ENCODE assay signal across 8 cellular contexts in genomic region chr5:124599048-124599973, GRCh38.
DNase-seq lines count a peak whose midpoint lies in the region; ATAC-seq and TF ChIP-seq lines count a peak whose summit lies in the region.

No MANE protein-coding gene starts in this region.

- peaks cover 16 to 48% (median 38%) of the 10 kb centered on the region in 10 experiments for H3K4me1 ChIP-seq in BLaER1 treated with 17β-estradiol and CSF1 and Interleukin-3, amounts not matched to agents 10 nM and 100 nM
- H3K4me1 ChIP-seq in GM23248 (ENCODE audit: insufficient read depth): peaks cover 25% of the 10 kb centered on the region

- no peaks in the 10 kb centered on the region for H3K9me3 Mint-ChIP-seq in mesothelial cell of epicardium

- no peaks in the 10 kb centered on the region for H3K36me3 Mint-ChIP-seq in mesothelial cell of epicardium

- TF ChIP-seq CTCF in mesothelial cell of epicardium (IDR thresholded peaks at IDR 0.05; ENCODE audit: unreplicated experiment): no peak

- H4K20me1 ChIP-seq in BLaER1 treated with 17β-estradiol and CSF1 and Interleukin-3, amounts not matched to agents 10 nM and 100 nM: no peaks in the 10 kb centered on the region
- no peaks in the 10 kb centered on the region for H4K20me1 ChIP-seq in GM23248 (ENCODE audit: insufficient read depth)

- H3K4me3 Mint-ChIP-seq in mesothelial cell of epicardium: no peak overlapping the region

- H3K27ac Mint-ChIP-seq in mesothelial cell of epicardium: peak overlapping the region; percentile 79

- H3K4me3 ChIP-seq in BLaER1 treated with 17β-estradiol and CSF1 and Interleukin-3, amounts not matched to agents 10 nM and 100 nM: no peak overlapping the region
- H3K4me3 ChIP-seq in GM23248: no peak overlapping the region

- H3K27me3 Mint-ChIP-seq in mesothelial cell of epicardium (ENCODE audit: low read depth): no peaks in the 10 kb centered on the region

- H3F3A ChIP-seq in GM23248 (ENCODE audit: insufficient read depth): peaks cover 24% of the 10 kb centered on the region

- H3K9me2 ChIP-seq in GM23248 (ENCODE audit: insufficient read depth): no peaks in the 10 kb centered on the region

- H3K9ac ChIP-seq in BLaER1 treated with 17β-estradiol and CSF1 and Interleukin-3, amounts not matched to agents 10 nM and 100 nM: no peak overlapping the region; a peak in 1 of 22 replicates
- H3K9ac ChIP-seq in GM23248: no peak overlapping the region

- H3K36me3 ChIP-seq in BLaER1 treated with 17β-estradiol and CSF1 and Interleukin-3, amounts not matched to agents 10 nM and 100 nM: no peaks in the 10 kb centered on the region
- H3K36me3 ChIP-seq in GM23248 (ENCODE audit: low read depth): no peaks in the 10 kb centered on the region

- DNase-seq in GM23248 (peak; percentile 51), NCI-H526 treated with DMSO at 0.1 percent for 48 hours (lab: John Stamatoyannopoulos, UW) (peak; percentile 87), mesothelial cell of epicardium (ENCODE audit: low spot score in 2 of 2, unreplicated experiment in 2 of 2) (no peak), mesenteric fat pad (ENCODE audit: low spot score) (no peak)
- no peak for DNase-seq in stimulated activated naive CD4-positive, alpha-beta T cell (lab: John Stamatoyannopoulos, UW)

- H3K79me2 ChIP-seq in GM23248 (ENCODE audit: insufficient read depth): no peaks in the 10 kb centered on the region

- H3K27me3 ChIP-seq in BLaER1 treated with 17β-estradiol and CSF1 and Interleukin-3, amounts not matched to agents 10 nM and 100 nM: no peaks in the 10 kb centered on the region
- no peaks in the 10 kb centered on the region for H3K27me3 ChIP-seq in GM23248 (replicated peaks; ENCODE audit: insufficient read depth)

- peak overlapping the region; percentile 29; the same call in 1 of the 2 replicates for H2AFZ ChIP-seq in GM23248

- in situ Hi-C loops in GM23248 (cut with MboI): no loop called here

- H3K4me2 ChIP-seq in BLaER1 treated with 17β-estradiol and CSF1 and Interleukin-3, amounts not matched to agents 10 nM and 100 nM: peak overlapping the region; percentile 23 to 67 (median 57); a peak in 21 of 22 replicates
- H3K4me2 ChIP-seq in GM23248 (ENCODE audit: unreplicated experiment): peak overlapping the region; percentile 5

- no peaks in the 10 kb centered on the region for H3K9me3 ChIP-seq in BLaER1 treated with 17β-estradiol and CSF1 and Interleukin-3, amounts not matched to agents 10 nM and 100 nM (replicated peaks in 1 of 11)
- H3K9me3 ChIP-seq in GM23248 (ENCODE audit: low read depth): no peaks in the 10 kb centered on the region

- H3K4me1 Mint-ChIP-seq in mesothelial cell of epicardium: peaks cover 31% of the 10 kb centered on the region

- no peak overlapping the region for H3K27ac ChIP-seq in BLaER1 treated with 17β-estradiol and CSF1 and Interleukin-3, amounts not matched to agents 10 nM and 100 nM
- H3K27ac ChIP-seq in GM23248 (no peak overlapping the region), cingulate gyrus (ENCODE audit: low read depth, low read length) (peak overlapping the region; percentile 66)

- 18 to 24% methylated on average over 9 of the region's 9 CpGs for WGBS in GM23248 (ENCODE audit: low coverage in 1 of 2, low lambda C conversion rate in 2 of 2, missing lambda C conversion rate in 2 of 2), 2 experiments

- no peak for ATAC-seq in GM19328 (IDR thresholded peaks at IDR 0.05; ENCODE audit: unreplicated experiment)

Comparison
In these comparisons a context has a peak if more than half of its experiments do, and no peak if none do; other contexts are left out.
1. DNase-seq: peak in GM23248 (single experiment) and NCI-H526 treated with DMSO at 0.1 percent for 48 hours (single experiment); none in mesothelial cell of epicardium (0 of 2), mesenteric fat pad (single experiment) and stimulated activated naive CD4-positive, alpha-beta T cell (0 of 6).